In genomic region chr1:8465692-8466091, GRCh38 we compare ENCODE assay signal across 19 cellular contexts.
A peak's percentile ranks its signal among the peaks of the same experiment; 100 is the strongest.
DNase-seq lines count a peak whose midpoint lies in the region; ATAC-seq, FAIRE-seq and TF ChIP-seq lines count a peak whose summit lies in the region.
"Had no signal": no experiment of that assay in that cellular context is flagged by ENCODE, and none has a peak within 500 bp of the region (broad histone marks: within the 10 kb centered on the region; RNA-seq: fewer than 3 reads in every experiment).

No MANE protein-coding gene starts in this region.

- peak overlapping the region; percentile 60 for H3K27ac Mint-ChIP-seq in nephron progenitor cell
- H3K27ac Mint-ChIP-seq: natural killer cell treated with Interleukin-12 subunit alpha and Interleukin-12 subunit beta and Interleukin-15 and Interleukin-18, amount 100 ng/mL, for 72 hours had no signal

- H4K5ac ChIP-seq in H1 (ENCODE audit: insufficient read length, low read depth, low read length), result no peak overlapping the region

- POLR2A ChIA-PET in H1 (lab: Charles Lee; ENCODE audit: partially characterized antibody), result interaction anchor here (1.5 kb wide), 1 partner anchor 14 kb away, joined by 3 read pairs; no protein-coding TSS in a partner anchor

- no peak overlapping the region for H3K9ac ChIP-seq in H1 (replicated peaks in 1 of 4; ENCODE audit: extremely low read depth in 1 of 4, low read depth in 3 of 4, low read length in 3 of 4)

- H2AK5ac ChIP-seq in H1 (ENCODE audit: low read depth, low read length), result no peak overlapping the region

- peaks cover 0 to 10% of the 10 kb centered on the region in 2 experiments; a peak in 1 of 4 replicates for H3K79me2 ChIP-seq in H1 (ENCODE audit: control insufficient read depth in 1 of 2, insufficient read depth in 2 of 2, low read length in 2 of 2)

- H2BK12ac ChIP-seq in H1 (ENCODE audit: low read depth, low read length), result peak overlapping the region; percentile 40; the same call in 1 of the 2 replicates

- H4K20me1 ChIP-seq in H1 (replicated peaks in 1 of 2; ENCODE audit: control insufficient read depth in 1 of 2, insufficient read depth in 2 of 2, low read length in 2 of 2), result peaks cover 0 to 2% of the 10 kb centered on the region in 2 experiments

- no peaks in the 10 kb centered on the region for H3K27me3 Mint-ChIP-seq in nephron progenitor cell (ENCODE audit: low read depth, poor library complexity)
- H3K27me3 Mint-ChIP-seq: natural killer cell treated with Interleukin-12 subunit alpha and Interleukin-12 subunit beta and Interleukin-15 and Interleukin-18, amount 100 ng/mL, for 72 hours had no signal

- H3K4me1 ChIP-seq in cardiac muscle cell (ENCODE audit: low read depth), result peaks cover 28% of the 10 kb centered on the region
- H3K4me1 ChIP-seq in heart left ventricle, result peaks cover 4 to 50% (median 38%) of the 10 kb centered on the region in 12 donors
- H3K4me1 ChIP-seq in H1 (replicated peaks in 1 of 4; ENCODE audit: control insufficient read depth in 3 of 4, insufficient read depth in 4 of 4, low read length in 3 of 4), result peaks cover 14 to 33% (median 18%) of the 10 kb centered on the region in 4 experiments
- peaks cover 7 to 19% of the 10 kb centered on the region in 2 donors for H3K4me1 ChIP-seq in uterus
- H3K4me1 ChIP-seq in adrenal gland (replicated peaks in 1 of 2), result peaks cover 21 to 36% of the 10 kb centered on the region in 2 donors

- H3K27me3 ChIP-seq in cardiac muscle cell (no peaks in the 10 kb centered on the region), heart left ventricle (no peaks in the 10 kb centered on the region), H1 (replicated peaks in 1 of 4; ENCODE audit: control insufficient read depth in 3 of 4, extremely low read depth in 1 of 4, insufficient read depth in 3 of 4, low read length in 3 of 4) (no peaks in the 10 kb centered on the region), uterus (no peaks in the 10 kb centered on the region), adrenal gland (no peaks in the 10 kb centered on the region)
- H3K27me3 ChIP-seq: right atrium auricular region had no signal

- H3K9me3 Mint-ChIP-seq in nephron progenitor cell, result no peaks in the 10 kb centered on the region
- H3K9me3 Mint-ChIP-seq: natural killer cell treated with Interleukin-12 subunit alpha and Interleukin-12 subunit beta and Interleukin-15 and Interleukin-18, amount 100 ng/mL, for 72 hours had no signal

- ATAC-seq in heart left ventricle, result no peak
- ATAC-seq: natural killer cell treated with Interleukin-12 subunit alpha and Interleukin-12 subunit beta and Interleukin-15 and Interleukin-18, amount 100 ng/mL, for 72 hours had no signal

- WGBS in heart left ventricle, 4 donors, result 76 to 84% (median 82%) methylated on average over 13 of the region's 13 CpGs
- 83% methylated on average over 13 of the region's 13 CpGs; no CpG with 5 or more reads in 1 of the 2 experiments for WGBS in H1 (ENCODE audit: extremely low coverage in 1 of 2, insufficient coverage in 1 of 2, insufficient read length in 1 of 2, insufficient replicate concordance in 2 of 2, low coverage in 1 of 2, low lambda C conversion rate in 2 of 2, missing lambda C conversion rate in 1 of 2), 2 experiments
- WGBS in adrenal gland, 4 donors, result 76 to 82% (median 78%) methylated on average over 13 of the region's 13 CpGs

- peak overlapping the region; percentile 24 for H3K4me3 Mint-ChIP-seq in nephron progenitor cell
- H3K4me3 Mint-ChIP-seq: natural killer cell treated with Interleukin-12 subunit alpha and Interleukin-12 subunit beta and Interleukin-15 and Interleukin-18, amount 100 ng/mL, for 72 hours had no signal

- FAIRE-seq in H1 (lab: Jason Lieb, UNC), result no peak
- FAIRE-seq: A204.1 had no signal

- no peaks in the 10 kb centered on the region for H3K9me3 ChIP-seq in cardiac muscle cell (ENCODE audit: low read depth)
- H3K9me3 ChIP-seq in heart left ventricle, result no peaks in the 10 kb centered on the region
- H3K9me3 ChIP-seq in H1 (ENCODE audit: insufficient read depth in 2 of 2, low read depth in 1 of 2, low read length in 1 of 2), result no peaks in the 10 kb centered on the region
- H3K9me3 ChIP-seq in uterus, result no peaks in the 10 kb centered on the region
- no peaks in the 10 kb centered on the region for H3K9me3 ChIP-seq in adrenal gland (replicated peaks in 1 of 3)
- H3K9me3 ChIP-seq: right atrium auricular region had no signal

- no peaks in the 10 kb centered on the region for H3K23me2 ChIP-seq in H1 (ENCODE audit: low read depth, low read length)

- H3K4me1 Mint-ChIP-seq in nephron progenitor cell, result peaks cover 77% of the 10 kb centered on the region

- intact Hi-C loops in heart left ventricle (cut with DNase I) (loop anchor here in 1 of 10 donors (10.0 kb wide), 1 partner anchor 59 kb away; no protein-coding TSS in a partner anchor), uterus (cut with DNase I; ENCODE audit: low total_unique reads) (no loop called here), adrenal gland (cut with DNase I) (no loop called here)

- H3K56ac ChIP-seq in H1 (replicated peaks; ENCODE audit: insufficient read length, low read depth, low read length), result no peak overlapping the region

- H3K79me1 ChIP-seq in H1 (ENCODE audit: low read depth, low read length), result no peaks in the 10 kb centered on the region

- no peak overlapping the region for H3K14ac ChIP-seq in H1 (ENCODE audit: insufficient read length)

- H2BK120ac ChIP-seq in H1 (replicated peaks; ENCODE audit: low read depth, low read length), result no peak overlapping the region

- no peak overlapping the region for H3K4me2 ChIP-seq in H1 (ENCODE audit: insufficient read depth in 1 of 2, low read depth in 2 of 2, low read length in 2 of 2)

- H2BK15ac ChIP-seq in H1 (ENCODE audit: low read length), result no peak overlapping the region

- no peak overlapping the region for H2BK20ac ChIP-seq in H1 (ENCODE audit: low read length)

- no peak overlapping the region for H4K91ac ChIP-seq in H1 (replicated peaks; ENCODE audit: insufficient read length, low read length)

- H2BK5ac ChIP-seq in H1 (ENCODE audit: low read depth, low read length), result peak overlapping the region; percentile 40; the same call in 1 of the 2 replicates

- TF ChIP-seq POLR2A in heart left ventricle (IDR thresholded peaks at IDR 0.05) (no peak), H1 (IDR thresholded peaks at IDR 0.05; ENCODE audit: control extremely low read depth in 1 of 2, low read depth in 2 of 2, low read length in 2 of 2) (no peak), uterus (IDR thresholded peaks at IDR 0.05) (no peak), adrenal gland (IDR thresholded peaks at IDR 0.05) (no peak)

- H3K18ac ChIP-seq in H1 (ENCODE audit: extremely low read depth, low read length), result no peak overlapping the region

- no peak overlapping the region for H2AFZ ChIP-seq in H1 (ENCODE audit: low read length)

- H4K8ac ChIP-seq in H1 (ENCODE audit: extremely low read depth, insufficient read depth, low read length), result 0 out of 2 replicates have a peak overlapping the region, but pooled peaks have one; percentile 5

- H3K4me3 ChIP-seq in cardiac muscle cell (no peak overlapping the region), heart left ventricle (no peak overlapping the region), H1 (ENCODE audit: extremely low read depth in 1 of 4, insufficient read depth in 2 of 4, low read depth in 3 of 4, low read length in 4 of 4) (no peak overlapping the region), uterus (no peak overlapping the region), adrenal gland (no peak overlapping the region)
- H3K4me3 ChIP-seq: right atrium auricular region had no signal

- no peak for TF ChIP-seq RAD21 in H1 (IDR thresholded peaks at IDR 0.05 in 1 of 2, conservative IDR thresholded peaks at IDR 0.05 in 1 of 2; ENCODE audit: low read depth in 2 of 2, low read length in 2 of 2)

- no peak for TF ChIP-seq CTCF in cardiac muscle cell (IDR thresholded peaks at IDR 0.05; ENCODE audit: low read depth, low read length)
- no peak for TF ChIP-seq CTCF in heart left ventricle (IDR thresholded peaks at IDR 0.05)
- no peak for TF ChIP-seq CTCF in H1 (IDR thresholded peaks at IDR 0.05; ENCODE audit: control extremely low read depth in 1 of 3, insufficient read depth in 1 of 3, low read depth in 1 of 3, low read length in 3 of 3)
- TF ChIP-seq CTCF in nephron progenitor cell (IDR thresholded peaks at IDR 0.05), result no peak
- TF ChIP-seq CTCF in uterus (IDR thresholded peaks at IDR 0.05), result no peak
- no peak for TF ChIP-seq CTCF in adrenal gland (IDR thresholded peaks at IDR 0.05)

- H3K36me3 Mint-ChIP-seq in nephron progenitor cell (ENCODE audit: low read depth), result peaks cover 35% of the 10 kb centered on the region
- H3K36me3 Mint-ChIP-seq: natural killer cell treated with Interleukin-12 subunit alpha and Interleukin-12 subunit beta and Interleukin-15 and Interleukin-18, amount 100 ng/mL, for 72 hours had no signal

- no peak overlapping the region for H3K4ac ChIP-seq in H1 (replicated peaks; ENCODE audit: insufficient read length, low read depth, low read length)

- no peak for DNase-seq in cardiac muscle cell (ENCODE audit: low read depth in 1 of 2, low spot score in 1 of 2)
- DNase-seq in heart left ventricle, result no peak
- no peak for DNase-seq in H1 (ENCODE audit: low read depth in 1 of 2, low spot score in 2 of 2)
- DNase-seq in nephron progenitor cell, result no peak
- no peak for DNase-seq in uterus
- DNase-seq in HK-2 (ENCODE audit: unreplicated experiment), result no peak
- no peak for DNase-seq in AG20443 (ENCODE audit: low spot score)
- no peak for DNase-seq in adrenal gland
- DNase-seq: activated naive CD4-positive, alpha-beta T cell; Calu3; KG1; NCI-H1436; NCI-H446; OCI-M1; stimulated activated CD4-positive, alpha-beta T cell treated with anti-CD3 and anti-CD28 coated beads, Interleukin-1b, Interleukin-23, amount 100 ng/mL, for 48 hours; stimulated activated CD8-positive, alpha-beta memory T cell treated with anti-CD3 and anti-CD28 coated beads, Interleukin-4, amount 100 ng/mL, for 48 hours had no signal

- CTCF ChIA-PET in H1 (lab: Charles Lee; ENCODE audit: partially characterized antibody), result interaction anchor here (0.5 to 2.4 kb wide), 9 partner anchors 17 to 925 kb away, joined by 3 to 9 read pairs (median 3); no protein-coding TSS in a partner anchor

- H3K27ac ChIP-seq in cardiac muscle cell, result peak overlapping the region; percentile 92
- peak overlapping the region in 2 of 12 donors; percentile 20 to 84 for H3K27ac ChIP-seq in heart left ventricle
- H3K27ac ChIP-seq in H1 (ENCODE audit: low read depth, low read length), result no peak overlapping the region
- peak overlapping the region; percentile 82 to 95 for H3K27ac ChIP-seq in uterus
- H3K27ac ChIP-seq in adrenal gland, result peak overlapping the region in 1 of 5 donors; percentile 7

- H3K23ac ChIP-seq in H1 (ENCODE audit: insufficient read length), result no peak overlapping the region

- TF ChIP-seq EP300 in H1 (IDR thresholded peaks at IDR 0.05; ENCODE audit: borderline replicate concordance in 1 of 2, low read depth in 2 of 2, low read length in 2 of 2), result no peak

- H3K36me3 ChIP-seq in cardiac muscle cell (no peaks in the 10 kb centered on the region), heart left ventricle (peaks cover 0 to 12% (median 0%) of the 10 kb centered on the region in 9 donors), H1 (ENCODE audit: control insufficient read depth in 2 of 4, insufficient read depth in 4 of 4, low read length in 3 of 4) (no peaks in the 10 kb centered on the region; a peak in 1 of 8 replicates), uterus (no peaks in the 10 kb centered on the region), adrenal gland (replicated peaks in 1 of 2) (no peaks in the 10 kb centered on the region)
- H3K36me3 ChIP-seq: right atrium auricular region had no signal
